19 cellular contexts compared by ENCODE assay signal in genomic region chr14:91975763-91976162, GRCh38. TPM values are rescaled to one million over a fixed set of nuclear protein-coding genes. Genes with fewer than 3 reads are reported as not detected.
DNase-seq lines count a peak whose midpoint lies in the region; ATAC-seq, FAIRE-seq and TF ChIP-seq lines count a peak whose summit lies in the region.
"Had no signal": no experiment of that assay in that cellular context is flagged by ENCODE, and none has a peak within 500 bp of the region (broad histone marks: within the 10 kb centered on the region; RNA-seq: fewer than 3 reads in every experiment).

No MANE protein-coding gene starts in this region.

- H3K4me3 ChIP-seq in pancreas: no peak overlapping the region
- H3K4me3 ChIP-seq in kidney (ENCODE audit: low read length in 2 of 2): no peak overlapping the region
- H3K4me3 ChIP-seq: BLaER1, GM12878, GM23338 had no signal

- no peaks in the 10 kb centered on the region for H3K27me3 ChIP-seq in pancreas
- H3K27me3 ChIP-seq: BLaER1 had no signal

- no peak overlapping the region for H3K9ac ChIP-seq in kidney (ENCODE audit: low read length in 2 of 2)
- H3K9ac ChIP-seq: BLaER1 had no signal

- H3K36me3 ChIP-seq in pancreas: peaks cover 0 to 26% (median 8%) of the 10 kb centered on the region in 3 donors
- peaks cover 0 to 17% of the 10 kb centered on the region in 2 donors for H3K36me3 ChIP-seq in kidney (ENCODE audit: control insufficient read depth in 1 of 2, insufficient read depth in 2 of 2, low read length in 2 of 2)

- H3K9me3 ChIP-seq in pancreas (no peaks in the 10 kb centered on the region), kidney (ENCODE audit: control insufficient read depth in 1 of 2, low read length in 2 of 2) (no peaks in the 10 kb centered on the region)
- H3K9me3 ChIP-seq: BLaER1, Caco-2 had no signal

- no peak for ATAC-seq in pancreas
- ATAC-seq in HG02623 (IDR thresholded peaks at IDR 0.05; ENCODE audit: unreplicated experiment): no peak
- ATAC-seq in HG03442 (IDR thresholded peaks at IDR 0.05; ENCODE audit: unreplicated experiment): no peak
- ATAC-seq: CD8-positive, alpha-beta T cell; GM12878; GM23338; HCT116 had no signal

- FAIRE-seq in G401.6 (lab: Jason Lieb, UNC): peak; percentile 83
- FAIRE-seq in TTC549 (lab: Jason Lieb, UNC): peak; percentile 58
- peak; percentile 26 for FAIRE-seq in pancreas (lab: Jason Lieb, UNC)
- no peak for FAIRE-seq in kidney (lab: Jason Lieb, UNC)
- FAIRE-seq: GM12878, GM19239 had no signal

- H3K27ac ChIP-seq in pancreas (no peak overlapping the region), kidney (ENCODE audit: low read depth in 2 of 2, low read length in 2 of 2) (no peak overlapping the region)
- H3K27ac ChIP-seq: BLaER1, C4-2B had no signal

- no peak for DNase-seq in pancreas
- no peak for DNase-seq in kidney
- DNase-seq: Caco-2; CD4-positive, CD25-positive, alpha-beta regulatory T cell; CD8-positive, alpha-beta T cell; DMS153; DND-41; GDM1; H9 had no signal

- H3K4me1 ChIP-seq in pancreas (peaks cover 0 to 4% (median 0%) of the 10 kb centered on the region in 3 donors), kidney (ENCODE audit: control insufficient read depth in 1 of 2, insufficient read depth in 1 of 2, low read depth in 1 of 2, low read length in 2 of 2) (peaks cover 0 to 2% of the 10 kb centered on the region in 2 donors)
- H3K4me1 ChIP-seq: BLaER1, Caco-2 had no signal

- intact Hi-C loops in pancreas (cut with DNase I) (no loop called here), kidney (cut with DNase I) (no loop called here)

- TF ChIP-seq CTCF in pancreas (IDR thresholded peaks at IDR 0.05) (no peak), kidney (IDR thresholded peaks at IDR 0.05; ENCODE audit: borderline replicate concordance, extremely low read depth, insufficient read depth) (no peak)

RNA-seq across cellular contexts. Expression of gene FBLN5, which starts 28.3 kb away (rescaled TPM):
- total RNA-seq in pancreas (10 to 100 TPM; 11.5 to 34.3 (median 23.3) TPM), kidney (99.0 TPM)
- polyA plus RNA-seq in pancreas (10 to 100 TPM; 21.4 to 22.5 TPM), kidney (ENCODE audit: insufficient read depth, low read depth, low replicate concordance) (75.2 TPM)
